ENCODE assay signal across 4 cellular contexts in the genomic region with DNA sequence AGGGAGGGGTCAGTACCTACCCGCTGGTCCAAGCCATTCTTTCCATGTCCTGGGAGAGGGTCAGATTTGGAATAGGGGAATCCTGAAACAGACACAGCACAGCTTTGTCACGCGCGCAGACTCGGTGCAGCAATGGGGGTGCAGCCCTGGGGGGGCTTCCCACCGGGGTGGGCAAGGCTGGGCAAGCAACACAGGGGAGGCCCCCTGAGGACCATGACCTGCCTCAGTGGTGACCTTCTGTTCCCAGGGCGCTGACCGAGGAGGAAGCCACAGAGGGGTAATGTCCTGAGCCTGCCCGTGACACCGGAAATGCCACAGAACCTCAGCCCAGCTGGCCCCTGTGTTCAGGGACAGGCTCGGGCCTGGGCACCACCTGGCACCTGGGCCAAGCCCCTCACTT.
A peak's percentile ranks its signal among the peaks of the same experiment; 100 is the strongest.
TF ChIP-seq lines count a peak whose summit lies in the region.

No MANE protein-coding gene starts in this region.

TF ChIP-seq in liver, 16 proteins besides CTCF, POLR2A, EP300 and RAD21:
- TF ChIP-seq RXRA (IDR thresholded peaks at IDR 0.05) (peak; percentile 40 to 54), FOXA1 (IDR thresholded peaks at IDR 0.05) (no peak)

TF ChIP-seq in HepG2, 621 proteins besides CTCF, POLR2A, EP300 and RAD21:
- TF ChIP-seq, protein P1, sequence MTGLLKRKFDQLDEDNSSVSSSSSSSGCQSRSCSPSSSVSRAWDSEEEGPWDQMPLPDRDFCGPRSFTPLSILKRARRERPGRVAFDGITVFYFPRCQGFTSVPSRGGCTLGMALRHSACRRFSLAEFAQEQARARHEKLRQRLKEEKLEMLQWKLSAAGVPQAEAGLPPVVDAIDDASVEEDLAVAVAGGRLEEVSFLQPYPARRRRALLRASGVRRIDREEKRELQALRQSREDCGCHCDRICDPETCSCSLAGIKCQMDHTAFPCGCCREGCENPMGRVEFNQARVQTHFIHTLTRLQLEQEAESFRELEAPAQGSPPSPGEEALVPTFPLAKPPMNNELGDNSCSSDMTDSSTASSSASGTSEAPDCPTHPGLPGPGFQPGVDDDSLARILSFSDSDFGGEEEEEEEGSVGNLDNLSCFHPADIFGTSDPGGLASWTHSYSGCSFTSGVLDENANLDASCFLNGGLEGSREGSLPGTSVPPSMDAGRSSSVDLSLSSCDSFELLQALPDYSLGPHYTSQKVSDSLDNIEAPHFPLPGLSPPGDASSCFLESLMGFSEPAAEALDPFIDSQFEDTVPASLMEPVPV (CRISPR knock-in tag; IDR thresholded peaks at IDR 0.05), result no peak
- no peak for TF ChIP-seq ZNF564 (CRISPR knock-in tag; IDR thresholded peaks at IDR 0.05)
- TF ChIP-seq ZKSCAN1 (IDR thresholded peaks at IDR 0.05; ENCODE audit: low read length), result no peak
- no peak for TF ChIP-seq NCOA5 (CRISPR knock-in tag; IDR thresholded peaks at IDR 0.05)
- TF ChIP-seq MXI1 (IDR thresholded peaks at IDR 0.05; ENCODE audit: borderline replicate concordance, low read depth, low read length), result no peak
- no peak for TF ChIP-seq HES4 (CRISPR knock-in tag; IDR thresholded peaks at IDR 0.05; ENCODE audit: borderline replicate concordance)
- TF ChIP-seq ZNF33A (CRISPR knock-in tag; IDR thresholded peaks at IDR 0.05; ENCODE audit: borderline replicate concordance), result no peak
- TF ChIP-seq ZNF607 (CRISPR knock-in tag; IDR thresholded peaks at IDR 0.05; ENCODE audit: borderline replicate concordance), result no peak
- TF ChIP-seq, protein P2, sequence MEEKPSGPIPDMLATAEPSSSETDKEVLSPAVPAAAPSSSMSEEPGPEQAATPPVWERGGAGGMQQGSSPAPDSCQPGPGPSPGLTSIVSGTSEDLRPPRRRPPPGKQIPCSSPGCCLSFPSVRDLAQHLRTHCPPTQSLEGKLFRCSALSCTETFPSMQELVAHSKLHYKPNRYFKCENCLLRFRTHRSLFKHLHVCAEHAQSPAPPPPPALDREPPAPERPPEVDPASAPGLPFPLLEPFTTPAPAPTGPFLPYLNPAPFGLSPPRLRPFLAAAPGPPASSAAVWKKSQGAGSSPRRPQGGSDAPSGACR (CRISPR knock-in tag; IDR thresholded peaks at IDR 0.05), result no peak
- TF ChIP-seq SNRNP70 (IDR thresholded peaks at IDR 0.05; ENCODE audit: low read depth, low read length), result no peak
- TF ChIP-seq, protein P3, sequence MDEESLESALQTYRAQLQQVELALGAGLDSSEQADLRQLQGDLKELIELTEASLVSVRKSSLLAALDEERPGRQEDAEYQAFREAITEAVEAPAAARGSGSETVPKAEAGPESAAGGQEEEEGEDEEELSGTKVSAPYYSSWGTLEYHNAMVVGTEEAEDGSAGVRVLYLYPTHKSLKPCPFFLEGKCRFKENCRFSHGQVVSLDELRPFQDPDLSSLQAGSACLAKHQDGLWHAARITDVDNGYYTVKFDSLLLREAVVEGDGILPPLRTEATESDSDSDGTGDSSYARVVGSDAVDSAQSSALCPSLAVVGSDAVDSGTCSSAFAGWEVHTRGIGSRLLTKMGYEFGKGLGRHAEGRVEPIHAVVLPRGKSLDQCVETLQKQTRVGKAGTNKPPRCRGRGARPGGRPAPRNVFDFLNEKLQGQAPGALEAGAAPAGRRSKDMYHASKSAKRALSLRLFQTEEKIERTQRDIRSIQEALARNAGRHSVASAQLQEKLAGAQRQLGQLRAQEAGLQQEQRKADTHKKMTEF (CRISPR knock-in tag; IDR thresholded peaks at IDR 0.05), result no peak
- TF ChIP-seq, protein P4, sequence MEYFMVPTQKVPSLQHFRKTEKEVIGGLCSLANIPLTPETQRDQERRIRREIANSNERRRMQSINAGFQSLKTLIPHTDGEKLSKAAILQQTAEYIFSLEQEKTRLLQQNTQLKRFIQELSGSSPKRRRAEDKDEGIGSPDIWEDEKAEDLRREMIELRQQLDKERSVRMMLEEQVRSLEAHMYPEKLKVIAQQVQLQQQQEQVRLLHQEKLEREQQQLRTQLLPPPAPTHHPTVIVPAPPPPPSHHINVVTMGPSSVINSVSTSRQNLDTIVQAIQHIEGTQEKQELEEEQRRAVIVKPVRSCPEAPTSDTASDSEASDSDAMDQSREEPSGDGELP (IDR thresholded peaks at IDR 0.05; ENCODE audit: borderline replicate concordance, low read depth), result no peak
- no peak for TF ChIP-seq SOX13 (IDR thresholded peaks at IDR 0.05)
- no peak for TF ChIP-seq SOX13 (CRISPR knock-in tag; conservative IDR thresholded peaks at IDR 0.05 in 1 of 2, IDR thresholded peaks at IDR 0.05 in 1 of 2)
- no peak for TF ChIP-seq SP140L (CRISPR knock-in tag; IDR thresholded peaks at IDR 0.05; ENCODE audit: borderline replicate concordance)
- no peak for TF ChIP-seq FOXO1 (CRISPR knock-in tag; IDR thresholded peaks at IDR 0.05)
- no peak for TF ChIP-seq RELA (CRISPR knock-in tag; IDR thresholded peaks at IDR 0.05)
- no peak for TF ChIP-seq ZKSCAN8 (CRISPR knock-in tag; IDR thresholded peaks at IDR 0.05; ENCODE audit: borderline replicate concordance)
- no peak for TF ChIP-seq DNMT3B (CRISPR knock-in tag; conservative IDR thresholded peaks at IDR 0.05)

TF ChIP-seq in IMR-90, 13 proteins besides CTCF, POLR2A, EP300 and RAD21:
- no peak for TF ChIP-seq FOS (IDR thresholded peaks at IDR 0.05; ENCODE audit: low read depth, low read length)
- TF ChIP-seq MXI1 (IDR thresholded peaks at IDR 0.05; ENCODE audit: borderline replicate concordance, low read depth, low read length), result no peak
- no peak for TF ChIP-seq CHD1 (IDR thresholded peaks at IDR 0.05; ENCODE audit: low read depth, low read length)
- no peak for TF ChIP-seq BHLHE40 (IDR thresholded peaks at IDR 0.05; ENCODE audit: low read depth, low read length)
- TF ChIP-seq NFE2L2 (IDR thresholded peaks at IDR 0.05; ENCODE audit: low read depth, low read length), result no peak
- TF ChIP-seq, protein P5, sequence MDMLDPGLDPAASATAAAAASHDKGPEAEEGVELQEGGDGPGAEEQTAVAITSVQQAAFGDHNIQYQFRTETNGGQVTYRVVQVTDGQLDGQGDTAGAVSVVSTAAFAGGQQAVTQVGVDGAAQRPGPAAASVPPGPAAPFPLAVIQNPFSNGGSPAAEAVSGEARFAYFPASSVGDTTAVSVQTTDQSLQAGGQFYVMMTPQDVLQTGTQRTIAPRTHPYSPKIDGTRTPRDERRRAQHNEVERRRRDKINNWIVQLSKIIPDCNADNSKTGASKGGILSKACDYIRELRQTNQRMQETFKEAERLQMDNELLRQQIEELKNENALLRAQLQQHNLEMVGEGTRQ (IDR thresholded peaks at IDR 0.05; ENCODE audit: low read depth, low read length), result no peak
- TF ChIP-seq RFX5 (IDR thresholded peaks at IDR 0.05; ENCODE audit: low read depth, low read length), result no peak
- no peak for TF ChIP-seq SMC3 (IDR thresholded peaks at IDR 0.05; ENCODE audit: low read depth, low read length)
- TF ChIP-seq MAFK (IDR thresholded peaks at IDR 0.05; ENCODE audit: low read depth, low read length), result no peak
- TF ChIP-seq CEBPB (IDR thresholded peaks at IDR 0.05; ENCODE audit: low read depth, low read length), result no peak
- TF ChIP-seq, protein P6, sequence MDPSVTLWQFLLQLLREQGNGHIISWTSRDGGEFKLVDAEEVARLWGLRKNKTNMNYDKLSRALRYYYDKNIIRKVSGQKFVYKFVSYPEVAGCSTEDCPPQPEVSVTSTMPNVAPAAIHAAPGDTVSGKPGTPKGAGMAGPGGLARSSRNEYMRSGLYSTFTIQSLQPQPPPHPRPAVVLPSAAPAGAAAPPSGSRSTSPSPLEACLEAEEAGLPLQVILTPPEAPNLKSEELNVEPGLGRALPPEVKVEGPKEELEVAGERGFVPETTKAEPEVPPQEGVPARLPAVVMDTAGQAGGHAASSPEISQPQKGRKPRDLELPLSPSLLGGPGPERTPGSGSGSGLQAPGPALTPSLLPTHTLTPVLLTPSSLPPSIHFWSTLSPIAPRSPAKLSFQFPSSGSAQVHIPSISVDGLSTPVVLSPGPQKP (IDR thresholded peaks at IDR 0.05; ENCODE audit: borderline replicate concordance, low read depth, low read length), result no peak
- TF ChIP-seq RCOR1 (IDR thresholded peaks at IDR 0.05; ENCODE audit: insufficient replicate concordance, low read length), result no peak
- no peak for TF ChIP-seq MAZ (IDR thresholded peaks at IDR 0.05; ENCODE audit: borderline replicate concordance, low read depth, low read length)

TF ChIP-seq in WTC11, 78 proteins besides CTCF, POLR2A, EP300 and RAD21:
- TF ChIP-seq, protein P7, sequence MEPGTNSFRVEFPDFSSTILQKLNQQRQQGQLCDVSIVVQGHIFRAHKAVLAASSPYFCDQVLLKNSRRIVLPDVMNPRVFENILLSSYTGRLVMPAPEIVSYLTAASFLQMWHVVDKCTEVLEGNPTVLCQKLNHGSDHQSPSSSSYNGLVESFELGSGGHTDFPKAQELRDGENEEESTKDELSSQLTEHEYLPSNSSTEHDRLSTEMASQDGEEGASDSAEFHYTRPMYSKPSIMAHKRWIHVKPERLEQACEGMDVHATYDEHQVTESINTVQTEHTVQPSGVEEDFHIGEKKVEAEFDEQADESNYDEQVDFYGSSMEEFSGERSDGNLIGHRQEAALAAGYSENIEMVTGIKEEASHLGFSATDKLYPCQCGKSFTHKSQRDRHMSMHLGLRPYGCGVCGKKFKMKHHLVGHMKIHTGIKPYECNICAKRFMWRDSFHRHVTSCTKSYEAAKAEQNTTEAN (CRISPR knock-in tag; IDR thresholded peaks at IDR 0.05), result no peak
- no peak for TF ChIP-seq NR3C1 (CRISPR knock-in tag; conservative IDR thresholded peaks at IDR 0.05; ENCODE audit: low read depth)
- no peak for TF ChIP-seq SMAD3 (CRISPR knock-in tag; IDR thresholded peaks at IDR 0.05; ENCODE audit: borderline replicate concordance)
- TF ChIP-seq, protein P8, sequence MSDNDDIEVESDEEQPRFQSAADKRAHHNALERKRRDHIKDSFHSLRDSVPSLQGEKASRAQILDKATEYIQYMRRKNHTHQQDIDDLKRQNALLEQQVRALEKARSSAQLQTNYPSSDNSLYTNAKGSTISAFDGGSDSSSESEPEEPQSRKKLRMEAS (CRISPR knock-in tag; IDR thresholded peaks at IDR 0.05), result no peak
- TF ChIP-seq, protein P9, sequence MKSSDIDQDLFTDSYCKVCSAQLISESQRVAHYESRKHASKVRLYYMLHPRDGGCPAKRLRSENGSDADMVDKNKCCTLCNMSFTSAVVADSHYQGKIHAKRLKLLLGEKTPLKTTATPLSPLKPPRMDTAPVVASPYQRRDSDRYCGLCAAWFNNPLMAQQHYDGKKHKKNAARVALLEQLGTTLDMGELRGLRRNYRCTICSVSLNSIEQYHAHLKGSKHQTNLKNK (CRISPR knock-in tag; IDR thresholded peaks at IDR 0.05), result no peak
- TF ChIP-seq, protein P10, sequence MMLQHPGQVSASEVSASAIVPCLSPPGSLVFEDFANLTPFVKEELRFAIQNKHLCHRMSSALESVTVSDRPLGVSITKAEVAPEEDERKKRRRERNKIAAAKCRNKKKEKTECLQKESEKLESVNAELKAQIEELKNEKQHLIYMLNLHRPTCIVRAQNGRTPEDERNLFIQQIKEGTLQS (CRISPR knock-in tag; conservative IDR thresholded peaks at IDR 0.05), result no peak
TF ChIP-seq in WTC11: peak in this region for 0.
